Comparison of ENCODE assay signal across 15 cellular contexts in the genomic region with DNA sequence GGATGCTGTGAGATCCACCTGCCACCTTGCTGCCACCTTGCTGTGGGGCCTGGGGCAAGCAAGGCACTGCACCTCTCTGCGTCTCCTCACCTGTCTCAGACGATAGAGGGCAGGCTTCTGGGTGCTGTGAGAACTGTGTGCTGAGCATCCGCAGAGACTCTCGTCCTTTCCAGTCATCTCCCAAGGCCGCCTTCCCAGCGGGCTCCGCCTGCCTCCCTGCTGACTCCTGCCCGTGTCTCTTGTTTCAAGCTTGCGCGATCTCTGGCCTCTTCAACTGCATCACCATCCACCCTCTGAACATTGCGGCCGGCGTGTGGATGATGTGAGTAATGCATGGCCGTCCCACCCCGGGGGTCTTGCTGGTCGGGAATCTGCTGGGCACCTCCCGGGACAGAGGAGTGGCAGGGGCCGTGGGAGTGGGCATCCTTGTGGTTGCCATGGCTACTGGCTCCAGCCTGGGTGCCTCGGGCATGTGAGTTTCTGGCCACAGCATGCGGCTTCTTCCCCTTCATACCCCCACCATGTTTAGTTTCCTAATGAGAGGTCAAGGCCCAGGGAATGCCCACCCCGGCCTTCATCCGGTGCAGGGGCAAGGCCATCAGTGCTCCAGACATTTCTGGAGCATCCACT. TPM values are rescaled to one million over a fixed set of nuclear protein-coding genes. Genes with fewer than 3 reads are reported as not detected.
DNase-seq lines count a peak whose midpoint lies in the region; ATAC-seq and TF ChIP-seq lines count a peak whose summit lies in the region.
"Had no signal": no experiment of that assay in that cellular context is flagged by ENCODE, and none has a peak within 500 bp of the region (broad histone marks: within the 10 kb centered on the region; RNA-seq: fewer than 3 reads in every experiment).

No MANE protein-coding gene starts in this region.

- H3K4me3 ChIP-seq in colonic mucosa (no peak overlapping the region), aorta (ENCODE audit: low read length in 2 of 2) (no peak overlapping the region)
- H3K4me3 ChIP-seq: cardiac muscle cell, esophagus muscularis mucosa had no signal

- H3K4me1 Mint-ChIP-seq in progenitor cell of endocrine pancreas (ENCODE audit: low read depth), result peaks cover 12% of the 10 kb centered on the region
- peaks cover 2% of the 10 kb centered on the region for H3K4me1 Mint-ChIP-seq in activated CD8-positive, alpha-beta memory T cell treated with anti-CD3 and anti-CD28 coated beads, Interleukin-2, amount 10 ng/mL, durations not matched to agents 7 days and 5 days
- H3K4me1 Mint-ChIP-seq in activated CD4-positive, alpha-beta memory T cell treated with anti-CD3 and anti-CD28 coated beads, Interleukin-2, amount 10 ng/mL, durations not matched to agents 7 days and 5 days, result peaks cover 8% of the 10 kb centered on the region

- DNase-seq in NCI-H2196 (lab: John Stamatoyannopoulos, UW; ENCODE audit: unreplicated experiment) (peak; percentile 30), NCI-H2196 treated with DMSO at 0.1 percent for 48 hours (lab: John Stamatoyannopoulos, UW; ENCODE audit: unreplicated experiment) (no peak), NCI-H2227 treated with DMSO at 0.1 percent for 48 hours (lab: John Stamatoyannopoulos, UW) (peak; percentile 12), colonic mucosa (no peak), progenitor cell of endocrine pancreas (ENCODE audit: low spot score, unreplicated experiment) (no peak), aorta (no peak)
- DNase-seq in activated CD8-positive, alpha-beta memory T cell treated with anti-CD3 and anti-CD28 coated beads, Interleukin-2, amount 10 ng/mL, durations not matched to agents 7 days and 5 days, result no peak
- no peak for DNase-seq in activated CD4-positive, alpha-beta memory T cell treated with anti-CD3 and anti-CD28 coated beads, Interleukin-2, amount 10 ng/mL, durations not matched to agents 7 days and 5 days
- DNase-seq: ACHN, immature natural killer cell, NCI-H1694, SHP77 had no signal

- POLR2A ChIA-PET in activated CD4-positive, alpha-beta memory T cell treated with anti-CD3 and anti-CD28 coated beads, Interleukin-2, amount 10 ng/mL, durations not matched to agents 7 days and 5 days (lab: Charles Lee), result no interaction called here

- H3K27ac ChIP-seq in colonic mucosa, result no peak overlapping the region
- no peak overlapping the region for H3K27ac ChIP-seq in aorta (ENCODE audit: low read depth in 1 of 2, low read length in 2 of 2)
- H3K27ac ChIP-seq: cardiac muscle cell, esophagus muscularis mucosa had no signal

- WGBS in aorta, 2 donors, result 85 to 89% methylated on average over 20 to 22 of the region's 22 CpGs

- H3K4me3 Mint-ChIP-seq in progenitor cell of endocrine pancreas (ENCODE audit: low read depth), result no peak overlapping the region
- no peak overlapping the region for H3K4me3 Mint-ChIP-seq in activated CD8-positive, alpha-beta memory T cell treated with anti-CD3 and anti-CD28 coated beads, Interleukin-2, amount 10 ng/mL, durations not matched to agents 7 days and 5 days
- no peak overlapping the region for H3K4me3 Mint-ChIP-seq in activated CD4-positive, alpha-beta memory T cell treated with anti-CD3 and anti-CD28 coated beads, Interleukin-2, amount 10 ng/mL, durations not matched to agents 7 days and 5 days
- H3K4me3 Mint-ChIP-seq: immature natural killer cell had no signal

- H3K27me3 Mint-ChIP-seq in progenitor cell of endocrine pancreas, result no peaks in the 10 kb centered on the region
- H3K27me3 Mint-ChIP-seq in activated CD8-positive, alpha-beta memory T cell treated with anti-CD3 and anti-CD28 coated beads, Interleukin-2, amount 10 ng/mL, durations not matched to agents 7 days and 5 days, result peaks cover 20% of the 10 kb centered on the region
- peaks cover 12% of the 10 kb centered on the region for H3K27me3 Mint-ChIP-seq in activated CD4-positive, alpha-beta memory T cell treated with anti-CD3 and anti-CD28 coated beads, Interleukin-2, amount 10 ng/mL, durations not matched to agents 7 days and 5 days

- peak overlapping the region; percentile 76 for H3K27ac Mint-ChIP-seq in progenitor cell of endocrine pancreas
- no peak overlapping the region for H3K27ac Mint-ChIP-seq in activated CD8-positive, alpha-beta memory T cell treated with anti-CD3 and anti-CD28 coated beads, Interleukin-2, amount 10 ng/mL, durations not matched to agents 7 days and 5 days
- no peak overlapping the region for H3K27ac Mint-ChIP-seq in activated CD4-positive, alpha-beta memory T cell treated with anti-CD3 and anti-CD28 coated beads, Interleukin-2, amount 10 ng/mL, durations not matched to agents 7 days and 5 days

- H3K9me3 ChIP-seq in colonic mucosa (no peaks in the 10 kb centered on the region), aorta (ENCODE audit: control insufficient read depth, low read length) (no peaks in the 10 kb centered on the region)
- H3K9me3 ChIP-seq: esophagus muscularis mucosa had no signal

- CTCF ChIA-PET in activated CD8-positive, alpha-beta memory T cell treated with anti-CD3 and anti-CD28 coated beads, Interleukin-2, amount 10 ng/mL, durations not matched to agents 7 days and 5 days (lab: Charles Lee), result interaction anchor here (0.5 to 1.5 kb wide), 2 partner anchors 57 to 613 kb away, joined by 3 to 4 read pairs; no protein-coding TSS in a partner anchor
- CTCF ChIA-PET in activated CD4-positive, alpha-beta memory T cell treated with anti-CD3 and anti-CD28 coated beads, Interleukin-2, amount 10 ng/mL, durations not matched to agents 7 days and 5 days (lab: Charles Lee), result no interaction called here

- intact Hi-C loops in colonic mucosa (cut with DNase I), result no loop called here
- intact Hi-C loops in aorta (cut with DNase I), result no loop called here

- peak; percentile 25 for TF ChIP-seq CTCF in colonic mucosa (IDR thresholded peaks at IDR 0.05)
- no peak for TF ChIP-seq CTCF in progenitor cell of endocrine pancreas (IDR thresholded peaks at IDR 0.05; ENCODE audit: unreplicated experiment)

- H3K27me3 ChIP-seq in colonic mucosa (no peaks in the 10 kb centered on the region), aorta (ENCODE audit: control insufficient read depth in 1 of 2, insufficient read depth in 2 of 2, low read length in 1 of 2) (no peaks in the 10 kb centered on the region)
- H3K27me3 ChIP-seq: cardiac muscle cell, esophagus muscularis mucosa had no signal

- no peak overlapping the region for H3K9ac ChIP-seq in colonic mucosa (ENCODE audit: low read depth in 2 of 2, low read length in 2 of 2)

- H3K4me1 ChIP-seq in colonic mucosa, result peaks cover 6% of the 10 kb centered on the region
- no peaks in the 10 kb centered on the region for H3K4me1 ChIP-seq in aorta (ENCODE audit: control insufficient read depth in 1 of 2, insufficient read depth in 2 of 2, low read length in 2 of 2)

- H3K36me3 ChIP-seq in colonic mucosa, result no peaks in the 10 kb centered on the region
- no peaks in the 10 kb centered on the region for H3K36me3 ChIP-seq in aorta (ENCODE audit: control insufficient read depth in 1 of 2, insufficient read depth in 2 of 2, low read length in 1 of 2)
- H3K36me3 ChIP-seq: cardiac muscle cell had no signal

- H3K9me3 Mint-ChIP-seq in progenitor cell of endocrine pancreas (ENCODE audit: low read depth), result no peaks in the 10 kb centered on the region
- H3K9me3 Mint-ChIP-seq in activated CD8-positive, alpha-beta memory T cell treated with anti-CD3 and anti-CD28 coated beads, Interleukin-2, amount 10 ng/mL, durations not matched to agents 7 days and 5 days (ENCODE audit: low read depth), result no peaks in the 10 kb centered on the region
- H3K9me3 Mint-ChIP-seq in activated CD4-positive, alpha-beta memory T cell treated with anti-CD3 and anti-CD28 coated beads, Interleukin-2, amount 10 ng/mL, durations not matched to agents 7 days and 5 days, result no peaks in the 10 kb centered on the region
- H3K9me3 Mint-ChIP-seq: immature natural killer cell had no signal

- ATAC-seq in activated CD8-positive, alpha-beta memory T cell treated with anti-CD3 and anti-CD28 coated beads, Interleukin-2, amount 10 ng/mL, durations not matched to agents 7 days and 5 days, result no peak
- no peak for ATAC-seq in aorta (ENCODE audit: low FRiP score)
- ATAC-seq: activated CD4-positive, CD25-positive, alpha-beta regulatory T cell treated with anti-CD3 and anti-CD28 coated beads, Interleukin-2, amount 50 U/mL, for 24 hours had no signal

- peaks cover 1% of the 10 kb centered on the region for H3K36me3 Mint-ChIP-seq in progenitor cell of endocrine pancreas (ENCODE audit: insufficient read depth)
- H3K36me3 Mint-ChIP-seq in activated CD8-positive, alpha-beta memory T cell treated with anti-CD3 and anti-CD28 coated beads, Interleukin-2, amount 10 ng/mL, durations not matched to agents 7 days and 5 days, result no peaks in the 10 kb centered on the region
- no peaks in the 10 kb centered on the region for H3K36me3 Mint-ChIP-seq in activated CD4-positive, alpha-beta memory T cell treated with anti-CD3 and anti-CD28 coated beads, Interleukin-2, amount 10 ng/mL, durations not matched to agents 7 days and 5 days (ENCODE audit: low read depth)
- H3K36me3 Mint-ChIP-seq: immature natural killer cell had no signal

RNA-seq across cellular contexts. Expression of a gene that starts 3.6 kb away (rescaled TPM):
- total RNA-seq in colonic mucosa (10 to 100 TPM; 56.8 to 60.7 TPM), progenitor cell of endocrine pancreas (55.6 and 56.2 TPM in 2 replicates), aorta (10 to 100 TPM; 11.5 to 15.9 TPM)
- total RNA-seq in activated CD8-positive, alpha-beta memory T cell treated with anti-CD3 and anti-CD28 coated beads, Interleukin-2, amount 10 ng/mL, durations not matched to agents 7 days and 5 days, result 1 to 10 TPM in 1 of 2 experiments, under 1 TPM in 1; 0.38 to 1.1 TPM
- total RNA-seq in activated CD4-positive, alpha-beta memory T cell treated with anti-CD3 and anti-CD28 coated beads, Interleukin-2, amount 10 ng/mL, durations not matched to agents 7 days and 5 days, result 1 to 10 TPM in 1 of 2 experiments, under 1 TPM in 1; 0.68 to 1.2 TPM
- 10 to 100 TPM in 1 of 2 donors, 1 to 10 TPM in 1; 8.1 to 14.5 TPM for polyA plus RNA-seq in aorta

RNA-seq across cellular contexts. Expression of a gene that starts 15.6 kb away (rescaled TPM):
- total RNA-seq in colonic mucosa (1 to 10 TPM; 2.4 to 2.8 TPM), progenitor cell of endocrine pancreas (4.7 and 5.2 TPM in 2 replicates), aorta (1 to 10 TPM; 3.3 to 5.8 TPM)
- 1 to 10 TPM; 5.5 to 9.9 TPM for total RNA-seq in activated CD8-positive, alpha-beta memory T cell treated with anti-CD3 and anti-CD28 coated beads, Interleukin-2, amount 10 ng/mL, durations not matched to agents 7 days and 5 days
- 1 to 10 TPM; 1.2 to 2.0 TPM for total RNA-seq in activated CD4-positive, alpha-beta memory T cell treated with anti-CD3 and anti-CD28 coated beads, Interleukin-2, amount 10 ng/mL, durations not matched to agents 7 days and 5 days
- 1 to 10 TPM; 1.5 to 2.6 TPM for polyA plus RNA-seq in aorta

RNA-seq across cellular contexts. Expression of a gene that starts 41.2 kb away (rescaled TPM):
- total RNA-seq in colonic mucosa (1 to 10 TPM; 4.2 TPM), progenitor cell of endocrine pancreas (16.0 and 17.8 TPM in 2 replicates), aorta (1 to 10 TPM; 1.3 to 3.6 TPM)
- total RNA-seq in activated CD8-positive, alpha-beta memory T cell treated with anti-CD3 and anti-CD28 coated beads, Interleukin-2, amount 10 ng/mL, durations not matched to agents 7 days and 5 days, result 1 to 10 TPM; 2.6 to 2.7 TPM
- total RNA-seq in activated CD4-positive, alpha-beta memory T cell treated with anti-CD3 and anti-CD28 coated beads, Interleukin-2, amount 10 ng/mL, durations not matched to agents 7 days and 5 days, result 1 to 10 TPM; 2.1 to 2.4 TPM
- polyA plus RNA-seq in aorta, result 10 to 100 TPM in 1 of 2 donors, 1 to 10 TPM in 1; 2.0 to 11.9 TPM

RNA-seq across cellular contexts. Expression of a gene that starts 45.5 kb away (rescaled TPM):
- 10 to 100 TPM; 17.3 to 38.6 TPM for total RNA-seq in colonic mucosa
- 30.3 and 30.9 TPM in 2 replicates for total RNA-seq in progenitor cell of endocrine pancreas
- total RNA-seq in activated CD8-positive, alpha-beta memory T cell treated with anti-CD3 and anti-CD28 coated beads, Interleukin-2, amount 10 ng/mL, durations not matched to agents 7 days and 5 days, result 10 to 100 TPM; 27.5 to 34.1 TPM
- total RNA-seq in activated CD4-positive, alpha-beta memory T cell treated with anti-CD3 and anti-CD28 coated beads, Interleukin-2, amount 10 ng/mL, durations not matched to agents 7 days and 5 days, result 10 to 100 TPM; 19.7 to 21.7 TPM
- total RNA-seq in aorta, result 10 to 100 TPM; 10.8 to 19.1 TPM
- 10 to 100 TPM; 13.5 to 15.0 TPM for polyA plus RNA-seq in aorta

Comparison
In these comparisons a context has a peak if more than half of its experiments do, and no peak if none do; other contexts are left out.
1. DNase-seq: peak in NCI-H2196 (single experiment) and NCI-H2227 treated with DMSO at 0.1 percent for 48 hours (single experiment); none in NCI-H2196 treated with DMSO at 0.1 percent for 48 hours (single experiment), colonic mucosa (single experiment), progenitor cell of endocrine pancreas (single experiment), activated CD8-positive, alpha-beta memory T cell treated with anti-CD3 and anti-CD28 coated beads, Interleukin-2, amount 10 ng/mL, durations not matched to agents 7 days and 5 days (single experiment), activated CD4-positive, alpha-beta memory T cell treated with anti-CD3 and anti-CD28 coated beads, Interleukin-2, amount 10 ng/mL, durations not matched to agents 7 days and 5 days (single experiment) and aorta (0 of 2).
2. RNA of a gene that starts 3.6 kb away (total RNA-seq): 56.8 to 60.7 TPM in colonic mucosa, 55.6 to 56.2 TPM in progenitor cell of endocrine pancreas and 11.5 to 15.9 TPM in aorta; 0.68 to 1.2 TPM in activated CD4-positive, alpha-beta memory T cell treated with anti-CD3 and anti-CD28 coated beads, Interleukin-2, amount 10 ng/mL, durations not matched to agents 7 days and 5 days and 0.38 to 1.1 TPM in activated CD8-positive, alpha-beta memory T cell treated with anti-CD3 and anti-CD28 coated beads, Interleukin-2, amount 10 ng/mL, durations not matched to agents 7 days and 5 days; every median in the first group is over 4 times any median in the second.